Comparison of ENCODE assay signal across 1 cellular context in the genomic region with DNA sequence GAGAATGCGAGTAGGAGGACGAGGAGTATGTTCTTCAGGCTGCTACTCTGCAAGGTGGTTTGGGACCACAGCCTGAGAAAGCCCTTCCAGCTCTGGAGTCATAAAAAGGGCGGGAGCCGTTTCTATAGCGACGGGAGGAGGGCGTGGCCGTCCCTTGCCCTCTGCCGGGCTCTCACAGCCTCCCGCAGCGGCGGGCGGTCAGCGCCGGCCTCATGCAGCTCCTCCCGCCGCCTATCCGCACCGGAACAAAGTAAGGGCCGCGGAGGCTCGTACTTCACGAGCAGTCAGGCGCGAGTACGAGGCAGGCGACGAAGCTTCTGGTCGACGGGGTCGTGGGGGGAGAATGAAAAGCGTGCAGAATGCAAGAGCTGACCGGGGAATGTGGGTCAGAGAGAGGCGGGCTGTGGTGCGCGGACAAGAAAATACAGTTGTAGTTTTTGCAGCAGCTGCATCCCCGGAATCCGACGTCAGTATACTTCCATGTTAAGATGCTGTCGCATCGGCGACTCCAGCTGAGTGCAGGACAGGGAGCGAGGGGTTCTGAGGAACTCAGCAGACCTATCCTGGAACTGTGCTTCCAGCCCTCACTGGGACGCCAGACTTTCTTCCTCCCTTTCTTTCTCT.
TF ChIP-seq lines count a peak whose summit lies in the region.

TSS of gene DYRK4 (plus strand) at position 175 of the 624 bp plus-strand sequence. CDS start at position 213, 38 bp downstream.

TF ChIP-seq in WTC11, 78 proteins besides CTCF, POLR2A, EP300 and RAD21 (continued from another document):
- TF ChIP-seq E2F5 (CRISPR knock-in tag; IDR thresholded peaks at IDR 0.05) (peak; percentile 98), NFATC4 (CRISPR knock-in tag; IDR thresholded peaks at IDR 0.05) (no peak), GTF2I (CRISPR knock-in tag; conservative IDR thresholded peaks at IDR 0.05) (no peak), ZSCAN18 (CRISPR knock-in tag; IDR thresholded peaks at IDR 0.05) (no peak), E2F1 (CRISPR knock-in tag; IDR thresholded peaks at IDR 0.05) (peak; percentile 98), RELA (CRISPR knock-in tag; IDR thresholded peaks at IDR 0.05; ENCODE audit: borderline replicate concordance) (peak; percentile 98), NFE2L1 (CRISPR knock-in tag; IDR thresholded peaks at IDR 0.05) (peak; percentile 98), ELF4 (CRISPR knock-in tag; IDR thresholded peaks at IDR 0.05; ENCODE audit: low read depth) (0 out of 2 replicates have a peak, but pooled peaks have one; percentile 71), FOXK1 (CRISPR knock-in tag; IDR thresholded peaks at IDR 0.05) (peak; percentile 97), CBFB (CRISPR knock-in tag; IDR thresholded peaks at IDR 0.05; ENCODE audit: low read depth) (peak; percentile 97), PRRX2 (CRISPR knock-in tag; IDR thresholded peaks at IDR 0.05) (0 out of 2 replicates have a peak, but pooled peaks have one; percentile 62), MYBL2 (CRISPR knock-in tag; IDR thresholded peaks at IDR 0.05) (peak; percentile 95), CDX4 (CRISPR knock-in tag; IDR thresholded peaks at IDR 0.05; ENCODE audit: borderline replicate concordance) (no peak), RORB (CRISPR knock-in tag; IDR thresholded peaks at IDR 0.05) (no peak), NR1H2 (CRISPR knock-in tag; IDR thresholded peaks at IDR 0.05) (peak; percentile 85; the same call in 1 of the 2 replicates), ZNF263 (CRISPR knock-in tag; IDR thresholded peaks at IDR 0.05; ENCODE audit: low read depth) (peak; percentile 80), ESRRA (CRISPR knock-in tag; IDR thresholded peaks at IDR 0.05; ENCODE audit: borderline replicate concordance) (peak; percentile 96)
- TF ChIP-seq, protein P1, sequence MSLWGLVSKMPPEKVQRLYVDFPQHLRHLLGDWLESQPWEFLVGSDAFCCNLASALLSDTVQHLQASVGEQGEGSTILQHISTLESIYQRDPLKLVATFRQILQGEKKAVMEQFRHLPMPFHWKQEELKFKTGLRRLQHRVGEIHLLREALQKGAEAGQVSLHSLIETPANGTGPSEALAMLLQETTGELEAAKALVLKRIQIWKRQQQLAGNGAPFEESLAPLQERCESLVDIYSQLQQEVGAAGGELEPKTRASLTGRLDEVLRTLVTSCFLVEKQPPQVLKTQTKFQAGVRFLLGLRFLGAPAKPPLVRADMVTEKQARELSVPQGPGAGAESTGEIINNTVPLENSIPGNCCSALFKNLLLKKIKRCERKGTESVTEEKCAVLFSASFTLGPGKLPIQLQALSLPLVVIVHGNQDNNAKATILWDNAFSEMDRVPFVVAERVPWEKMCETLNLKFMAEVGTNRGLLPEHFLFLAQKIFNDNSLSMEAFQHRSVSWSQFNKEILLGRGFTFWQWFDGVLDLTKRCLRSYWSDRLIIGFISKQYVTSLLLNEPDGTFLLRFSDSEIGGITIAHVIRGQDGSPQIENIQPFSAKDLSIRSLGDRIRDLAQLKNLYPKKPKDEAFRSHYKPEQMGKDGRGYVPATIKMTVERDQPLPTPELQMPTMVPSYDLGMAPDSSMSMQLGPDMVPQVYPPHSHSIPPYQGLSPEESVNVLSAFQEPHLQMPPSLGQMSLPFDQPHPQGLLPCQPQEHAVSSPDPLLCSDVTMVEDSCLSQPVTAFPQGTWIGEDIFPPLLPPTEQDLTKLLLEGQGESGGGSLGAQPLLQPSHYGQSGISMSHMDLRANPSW (CRISPR knock-in tag; conservative IDR thresholded peaks at IDR 0.05; ENCODE audit: low read depth) = peak; percentile 73; the same call in 1 of the 2 replicates
- TF ChIP-seq, protein P2, sequence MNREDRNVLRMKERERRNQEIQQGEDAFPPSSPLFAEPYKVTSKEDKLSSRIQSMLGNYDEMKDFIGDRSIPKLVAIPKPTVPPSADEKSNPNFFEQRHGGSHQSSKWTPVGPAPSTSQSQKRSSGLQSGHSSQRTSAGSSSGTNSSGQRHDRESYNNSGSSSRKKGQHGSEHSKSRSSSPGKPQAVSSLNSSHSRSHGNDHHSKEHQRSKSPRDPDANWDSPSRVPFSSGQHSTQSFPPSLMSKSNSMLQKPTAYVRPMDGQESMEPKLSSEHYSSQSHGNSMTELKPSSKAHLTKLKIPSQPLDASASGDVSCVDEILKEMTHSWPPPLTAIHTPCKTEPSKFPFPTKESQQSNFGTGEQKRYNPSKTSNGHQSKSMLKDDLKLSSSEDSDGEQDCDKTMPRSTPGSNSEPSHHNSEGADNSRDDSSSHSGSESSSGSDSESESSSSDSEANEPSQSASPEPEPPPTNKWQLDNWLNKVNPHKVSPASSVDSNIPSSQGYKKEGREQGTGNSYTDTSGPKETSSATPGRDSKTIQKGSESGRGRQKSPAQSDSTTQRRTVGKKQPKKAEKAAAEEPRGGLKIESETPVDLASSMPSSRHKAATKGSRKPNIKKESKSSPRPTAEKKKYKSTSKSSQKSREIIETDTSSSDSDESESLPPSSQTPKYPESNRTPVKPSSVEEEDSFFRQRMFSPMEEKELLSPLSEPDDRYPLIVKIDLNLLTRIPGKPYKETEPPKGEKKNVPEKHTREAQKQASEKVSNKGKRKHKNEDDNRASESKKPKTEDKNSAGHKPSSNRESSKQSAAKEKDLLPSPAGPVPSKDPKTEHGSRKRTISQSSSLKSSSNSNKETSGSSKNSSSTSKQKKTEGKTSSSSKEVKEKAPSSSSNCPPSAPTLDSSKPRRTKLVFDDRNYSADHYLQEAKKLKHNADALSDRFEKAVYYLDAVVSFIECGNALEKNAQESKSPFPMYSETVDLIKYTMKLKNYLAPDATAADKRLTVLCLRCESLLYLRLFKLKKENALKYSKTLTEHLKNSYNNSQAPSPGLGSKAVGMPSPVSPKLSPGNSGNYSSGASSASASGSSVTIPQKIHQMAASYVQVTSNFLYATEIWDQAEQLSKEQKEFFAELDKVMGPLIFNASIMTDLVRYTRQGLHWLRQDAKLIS (CRISPR knock-in tag; IDR thresholded peaks at IDR 0.05; ENCODE audit: borderline replicate concordance) = peak; percentile 99
TF ChIP-seq in WTC11: peak in this region for 57.
